In genomic region chr7:31029674-31030073, GRCh38 we compare ENCODE assay signal across 26 cellular contexts. TPM values are rescaled to one million over a fixed set of nuclear protein-coding genes. Genes with fewer than 3 reads are reported as not detected.
"Had no signal": no experiment of that assay in that cellular context is flagged by ENCODE, and none has a peak within 500 bp of the region (broad histone marks: within the 10 kb centered on the region; RNA-seq: fewer than 3 reads in every experiment).

No MANE protein-coding gene starts in this region.

- H3K27ac ChIP-seq: foreskin keratinocyte, lower lobe of right lung, sigmoid colon, tibial artery had no signal

- H3K36me3 ChIP-seq: lower lobe of right lung, sigmoid colon, tibial artery had no signal

- H3K4me2 ChIP-seq: smooth muscle cell had no signal

- H3K36me3 Mint-ChIP-seq: immature natural killer cell, naive B cell had no signal

- H3K27ac Mint-ChIP-seq: activated CD4-positive, alpha-beta memory T cell treated with anti-CD3 and anti-CD28 coated beads for 36 hours; activated naive CD4-positive, alpha-beta T cell treated with anti-CD3 and anti-CD28 coated beads for 36 hours; activated naive CD8-positive, alpha-beta T cell treated with anti-CD3 and anti-CD28 coated beads, Interleukin-2, amount 10 ng/mL, durations not matched to agents 7 days and 5 days; immature natural killer cell; naive B cell; progenitor cell of endocrine pancreas had no signal

- H3K27me3 Mint-ChIP-seq: activated CD4-positive, alpha-beta memory T cell treated with anti-CD3 and anti-CD28 coated beads for 36 hours had no signal

- H3K4me1 ChIP-seq: foreskin keratinocyte, lower lobe of right lung, tibial artery had no signal

- DNase-seq: activated CD4-positive, alpha-beta memory T cell treated with anti-CD3 and anti-CD28 coated beads for 36 hours; activated CD4-positive, alpha-beta T cell treated with anti-CD3 and anti-CD28 coated beads for 48 hours; activated effector memory CD4-positive, alpha-beta T cell treated with Interleukin-2 at 50 U/mL for 16 hours; activated naive CD4-positive, alpha-beta T cell treated with anti-CD3 and anti-CD28 coated beads for 36 hours; activated naive CD8-positive, alpha-beta T cell treated with anti-CD3 and anti-CD28 coated beads, Interleukin-2, amount 10 ng/mL, durations not matched to agents 7 days and 5 days; activated T-cell treated with anti-CD3 and anti-CD28 coated beads, Interleukin-2, amount 50 U/mL, for 72 hours; amniotic stem cell; erythroblast; foreskin keratinocyte; immature natural killer cell; lower lobe of right lung; naive B cell; retina; sigmoid colon; stimulated activated CD4-positive, alpha-beta T cell treated with anti-CD3 and anti-CD28 coated beads, Interleukin-4, amount 100 ng/mL, for 1 hour; stimulated activated naive CD4-positive, alpha-beta T cell treated with Interleukin-2 at 50 U/mL for 16 hours; tibial artery had no signal

- H3K9me3 Mint-ChIP-seq: immature natural killer cell, neural crest cell had no signal

- H3K4me3 Mint-ChIP-seq: activated CD4-positive, alpha-beta memory T cell treated with anti-CD3 and anti-CD28 coated beads for 36 hours; activated naive CD4-positive, alpha-beta T cell treated with anti-CD3 and anti-CD28 coated beads for 36 hours; activated naive CD8-positive, alpha-beta T cell treated with anti-CD3 and anti-CD28 coated beads, Interleukin-2, amount 10 ng/mL, durations not matched to agents 7 days and 5 days; activated T-cell treated with anti-CD3 and anti-CD28 coated beads, Interleukin-2, amount 50 U/mL, for 72 hours; immature natural killer cell; naive B cell; neural crest cell had no signal

- ATAC-seq: activated T-cell treated with anti-CD3 and anti-CD28 coated beads, Interleukin-2, amount 50 U/mL, for 72 hours; foreskin keratinocyte; left lobe of liver; lower lobe of right lung had no signal

- H3K4me1 Mint-ChIP-seq: naive B cell had no signal

- H3K4me3 ChIP-seq: lower lobe of right lung, sigmoid colon, smooth muscle cell, tibial artery had no signal

- H3K9me3 ChIP-seq: lower lobe of right lung, sigmoid colon, tibial artery had no signal

RNA-seq across cellular contexts. Expression of gene ADCYAP1R1, which starts 22.4 kb away (rescaled TPM):
- total RNA-seq: activated CD4-positive, alpha-beta memory T cell treated with anti-CD3 and anti-CD28 coated beads for 36 hours; activated naive CD4-positive, alpha-beta T cell treated with anti-CD3 and anti-CD28 coated beads for 36 hours; activated naive CD8-positive, alpha-beta T cell treated with anti-CD3 and anti-CD28 coated beads, Interleukin-2, amount 10 ng/mL, durations not matched to agents 7 days and 5 days; chondrocyte; foreskin keratinocyte; glomerular endothelial cell; kidney epithelial cell; osteocyte; progenitor cell of endocrine pancreas; smooth muscle cell; T-helper 2 cell treated with Interferon-gamma antibody and Interleukin-4, amounts not matched to agents 100 ng/mL and 5 ng/mL, for 36 hours had no signal
